Comparison of ENCODE assay signal across 9 cellular contexts in the genomic region with DNA sequence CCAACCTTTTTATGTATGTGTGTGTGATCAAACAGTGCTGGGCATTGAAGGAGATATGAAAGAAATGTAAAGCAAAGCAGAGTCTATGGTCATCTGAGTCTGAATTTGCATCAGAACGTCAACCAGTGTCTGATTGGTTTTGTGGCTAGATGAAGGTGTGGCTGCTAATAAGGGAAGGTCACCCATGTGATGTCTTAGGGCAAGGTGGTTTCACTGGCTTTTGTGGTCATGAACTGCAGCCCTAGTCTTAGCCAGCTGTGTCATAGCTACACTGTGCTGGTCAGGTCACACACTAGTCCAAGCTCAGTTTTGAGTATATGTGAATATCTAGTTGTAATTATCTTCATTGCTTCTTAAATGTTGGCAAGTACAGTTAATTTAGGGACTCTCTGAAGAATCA.
DNase-seq lines count a peak whose midpoint lies in the region; ATAC-seq and TF ChIP-seq lines count a peak whose summit lies in the region.
"Had no signal": no experiment of that assay in that cellular context is flagged by ENCODE, and none has a peak within 500 bp of the region (broad histone marks: within the 10 kb centered on the region; RNA-seq: fewer than 3 reads in every experiment).

No MANE protein-coding gene starts in this region.

- CTCF ChIA-PET in RWPE1 (lab: Yijun Ruan, JAX): no interaction called here

- DNase-seq in dorsolateral prefrontal cortex (no peak), NCI-H510A treated with DMSO at 0.1 percent for 48 hours (lab: John Stamatoyannopoulos, UW) (no peak), spleen (no peak), RWPE1 (ENCODE audit: low spot score) (no peak), NCI-H510A (lab: John Stamatoyannopoulos, UW) (no peak)

- no peaks in the 10 kb centered on the region for H3K4me1 ChIP-seq in spleen

- H3K27ac ChIP-seq in dorsolateral prefrontal cortex (peak overlapping the region in 32 of 59 donors; percentile 1 to 77 (median 44)), spleen (no peak overlapping the region), RWPE1 (no peak overlapping the region)
- H3K27ac ChIP-seq: thoracic aorta had no signal

- WGBS in spleen, 5 donors: 57 to 71% (median 68%) methylated on average over 1 of the region's 1 CpG

- peaks cover 0 to 8% (median 0%) of the 10 kb centered on the region in 6 donors for H3K36me3 ChIP-seq in spleen
- H3K36me3 ChIP-seq: thoracic aorta had no signal

- H3K4me3 ChIP-seq in dorsolateral prefrontal cortex: no peak overlapping the region
- no peak overlapping the region for H3K4me3 ChIP-seq in spleen
- H3K4me3 ChIP-seq: thoracic aorta had no signal

- TF ChIP-seq CTCF in dorsolateral prefrontal cortex (IDR thresholded peaks at IDR 0.05 in 54 of 56, conservative IDR thresholded peaks at IDR 0.05 in 2 of 56; ENCODE audit: low read depth in 1 of 56, partially characterized antibody in 56 of 56) (no peak), spleen (IDR thresholded peaks at IDR 0.05 in 8 of 11, conservative IDR thresholded peaks at IDR 0.05 in 3 of 11) (no peak), RWPE1 (conservative IDR thresholded peaks at IDR 0.05; ENCODE audit: low read depth) (no peak)

- H3K27me3 ChIP-seq in dorsolateral prefrontal cortex (no peaks in the 10 kb centered on the region), spleen (replicated peaks in 1 of 7) (no peaks in the 10 kb centered on the region)

- no peak for TF ChIP-seq POLR2A in spleen (IDR thresholded peaks at IDR 0.05)

- ATAC-seq in GM18502 (IDR thresholded peaks at IDR 0.05; ENCODE audit: poor library complexity, unreplicated experiment) (peak; percentile 88), GM21423 (IDR thresholded peaks at IDR 0.05; ENCODE audit: unreplicated experiment) (peak; percentile 98), HG03196 (IDR thresholded peaks at IDR 0.05; ENCODE audit: unreplicated experiment) (peak; percentile 92)

- intact Hi-C loops in dorsolateral prefrontal cortex (cut with DNase I): no loop called here
- intact Hi-C loops in spleen (cut with DNase I; ENCODE audit: low total_unique reads): no loop called here

- POLR2A ChIA-PET in RWPE1 (lab: Yijun Ruan, JAX; ENCODE audit: low non-redundant PET): no interaction called here

- H3K9me3 ChIP-seq in spleen: no peaks in the 10 kb centered on the region
- H3K9me3 ChIP-seq: thoracic aorta had no signal

Comparison
In these comparisons a context has a peak if more than half of its experiments do, and no peak if none do; other contexts are left out.
1. H3K27ac ChIP-seq: peak in dorsolateral prefrontal cortex (32 of 59); none in spleen (0 of 8) and RWPE1 (single experiment).
2. Peak in every context shown above with its lines, with median percentiles within 50 percentile points of each other: ATAC-seq.